ENCODE assay signal across 1 cellular context in genomic region chr10:119042169-119042568, GRCh38.
TF ChIP-seq lines count a peak whose summit lies in the region.

No MANE protein-coding gene starts in this region.

TF ChIP-seq in H1, 55 proteins besides CTCF, POLR2A, EP300 and RAD21:
- TF ChIP-seq KDM4A (IDR thresholded peaks at IDR 0.05; ENCODE audit: low read depth, low read length, severe bottlenecking) (no peak), POLR2AphosphoS5 (IDR thresholded peaks at IDR 0.05; ENCODE audit: low read depth, low read length) (peak; percentile 24; the same call in 1 of the 2 replicates)
